12 cellular contexts compared by ENCODE assay signal in genomic region chr9:70081120-70081495, GRCh38. TPM values are rescaled to one million over a fixed set of nuclear protein-coding genes. Genes with fewer than 3 reads are reported as not detected.
DNase-seq lines count a peak whose midpoint lies in the region; ATAC-seq, FAIRE-seq and TF ChIP-seq lines count a peak whose summit lies in the region.
"Had no signal": no experiment of that assay in that cellular context is flagged by ENCODE, and none has a peak within 500 bp of the region (broad histone marks: within the 10 kb centered on the region; RNA-seq: fewer than 3 reads in every experiment).

No MANE protein-coding gene starts in this region.

- H3K9me3 ChIP-seq in kidney (ENCODE audit: control insufficient read depth in 1 of 2, low read length in 2 of 2) = no peaks in the 10 kb centered on the region

- H3K4me1 ChIP-seq in kidney (ENCODE audit: control insufficient read depth in 1 of 2, insufficient read depth in 1 of 2, low read depth in 1 of 2, low read length in 2 of 2) = no peaks in the 10 kb centered on the region

- H3K9ac ChIP-seq in kidney (ENCODE audit: low read length in 2 of 2) = no peak overlapping the region
- H3K9ac ChIP-seq: KMS-11 had no signal

- FAIRE-seq in RCC 7860 (lab: Jason Lieb, UNC) (peak; percentile 87), kidney (lab: Jason Lieb, UNC) (no peak)

- no peak overlapping the region for H3K27ac ChIP-seq in kidney (ENCODE audit: low read depth in 2 of 2, low read length in 2 of 2)
- H3K27ac ChIP-seq: cardiac muscle cell, KMS-11 had no signal

- ATAC-seq in sciatic nerve = peak; percentile 75
- ATAC-seq: activated CD8-positive, alpha-beta T cell treated with anti-CD3 and anti-CD28 coated beads, Interleukin-2, amount 10 ng/mL, durations not matched to agents 7 days and 5 days had no signal

- no peaks in the 10 kb centered on the region for H3K36me3 ChIP-seq in kidney (ENCODE audit: control insufficient read depth in 1 of 2, insufficient read depth in 2 of 2, low read length in 2 of 2)
- H3K36me3 ChIP-seq: cardiac muscle cell had no signal

- TF ChIP-seq CTCF in kidney (IDR thresholded peaks at IDR 0.05; ENCODE audit: borderline replicate concordance, extremely low read depth, insufficient read depth) = no peak

- H3K4me3 ChIP-seq in kidney (ENCODE audit: low read length in 2 of 2) = no peak overlapping the region
- H3K4me3 ChIP-seq: cardiac muscle cell had no signal

- DNase-seq in EH (ENCODE audit: low read depth) (peak; percentile 80), RCC 7860 (ENCODE audit: low spot score) (peak; percentile 85), fibroblast of peridontal ligament (ENCODE audit: extremely low read depth) (peak; percentile 59), sciatic nerve (ENCODE audit: low spot score) (no peak), DMS 273 (lab: John Stamatoyannopoulos, UW; ENCODE audit: unreplicated experiment) (no peak), kidney (no peak), mesenteric fat pad (ENCODE audit: low spot score) (no peak), NCI-H2171 (lab: John Stamatoyannopoulos, UW) (no peak)
- DNase-seq: activated CD8-positive, alpha-beta T cell treated with anti-CD3 and anti-CD28 coated beads, Interleukin-2, amount 10 ng/mL, durations not matched to agents 7 days and 5 days; DMS 273 treated with DMSO at 0.1 percent for 48 hours had no signal

- intact Hi-C loops in sciatic nerve (cut with DNase I) (no loop called here), kidney (cut with DNase I) (no loop called here)

RNA-seq across cellular contexts. Expression of gene MAMDC2, which starts 37.5 kb away (rescaled TPM):
- total RNA-seq in sciatic nerve = 18.5 TPM
- 7.1 TPM for total RNA-seq in kidney
- 1.5 TPM for polyA plus RNA-seq in kidney (ENCODE audit: insufficient read depth, low read depth, low replicate concordance)
- 3.7 TPM for total RNA-seq in mesenteric fat pad
- total RNA-seq: activated CD8-positive, alpha-beta T cell treated with anti-CD3 and anti-CD28 coated beads, Interleukin-2, amount 10 ng/mL, durations not matched to agents 7 days and 5 days had no signal

Comparison
In these comparisons a context has a peak if more than half of its experiments do, and no peak if none do; other contexts are left out.
1. DNase-seq: peak in EH (single experiment), RCC 7860 (single experiment) and fibroblast of peridontal ligament (single experiment); none in sciatic nerve (single experiment), DMS 273 (single experiment), kidney (single experiment), mesenteric fat pad (single experiment) and NCI-H2171 (single experiment).